Comparison of ENCODE assay signal across 8 cellular contexts in the genomic region with DNA sequence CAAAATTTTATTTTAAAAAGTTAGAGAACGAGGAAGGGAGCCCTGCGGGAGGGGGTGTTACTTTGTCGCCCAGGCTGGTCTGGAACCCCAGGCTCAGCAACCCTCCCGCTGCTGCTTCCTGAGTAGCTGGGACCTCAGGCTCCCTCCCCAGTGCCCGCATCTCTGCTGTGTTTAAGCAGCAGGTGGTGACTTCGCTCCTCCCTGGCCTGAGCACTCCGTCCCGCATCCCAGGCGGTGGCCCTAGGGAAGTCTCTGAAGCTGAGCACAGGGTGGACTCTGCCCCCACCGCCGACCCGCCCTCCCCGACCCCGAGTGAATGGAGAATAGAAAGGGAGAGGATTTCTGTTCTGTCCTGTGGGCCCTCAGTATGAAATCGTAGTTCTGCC. TPM values are rescaled to one million over a fixed set of nuclear protein-coding genes. Genes with fewer than 3 reads are reported as not detected.
DNase-seq lines count a peak whose midpoint lies in the region; ATAC-seq and TF ChIP-seq lines count a peak whose summit lies in the region.

No MANE protein-coding gene starts in this region.

- H3K4me1 ChIP-seq in gastroesophageal sphincter (peaks cover 0 to 24% (median 0%) of the 10 kb centered on the region in 3 donors), psoas muscle (peaks cover 5% of the 10 kb centered on the region)

- WGBS in gastroesophageal sphincter (ENCODE audit: low coverage in 1 of 2), 2 donors: 0% methylated on average over 3 to 5 of the region's 15 CpGs
- 1 to 2% (median 1%) methylated on average over 14 to 15 of the region's 15 CpGs for WGBS in psoas muscle, 3 donors

- peaks cover 11% of the 10 kb centered on the region for H3K4me1 Mint-ChIP-seq in activated CD4-positive, alpha-beta T cell treated with anti-CD3 and anti-CD28 coated beads, Interleukin-2, amount 10 ng/mL, durations not matched to agents 24 days and 14 days

- in situ Hi-C loops in GM13977 (cut with MboI; ENCODE audit: low pct_unique_long_range_greater_than_20kb, low sequenced_read_pairs, unreplicated experiment): no loop called here

- TF ChIP-seq EP300 in gastroesophageal sphincter (IDR thresholded peaks at IDR 0.05): no peak

- intact Hi-C loops in activated CD4-positive, alpha-beta T cell treated with anti-CD3 and anti-CD28 coated beads, Interleukin-2, amount 10 ng/mL, durations not matched to agents 24 days and 14 days (cut with micrococcal nuclease): loop anchor here (1.0 kb wide), 3 partner anchors 30 to 73 kb away; a partner anchor contains a TSS
- intact Hi-C loops in psoas muscle (cut with DNase I): loop anchor here in 1 of 2 donors (5.0 kb wide), 2 partner anchors 37 to 63 kb away; a partner anchor contains a TSS

- H3K9me3 Mint-ChIP-seq in activated CD4-positive, alpha-beta T cell treated with anti-CD3 and anti-CD28 coated beads, Interleukin-2, amount 10 ng/mL, durations not matched to agents 24 days and 14 days: peaks cover 27% of the 10 kb centered on the region

- ATAC-seq in HG02973 (IDR thresholded peaks at IDR 0.05; ENCODE audit: unreplicated experiment): peak; percentile 11
- peak; percentile 21 for ATAC-seq in gastroesophageal sphincter
- ATAC-seq in psoas muscle: peak; percentile 17 to 39 (median 26)

- TF ChIP-seq CTCF in GM13977 (IDR thresholded peaks at IDR 0.05; ENCODE audit: extremely low read depth, insufficient read depth, missing control alignments): no peak
- TF ChIP-seq CTCF in gastroesophageal sphincter (IDR thresholded peaks at IDR 0.05): no peak
- TF ChIP-seq CTCF in psoas muscle (IDR thresholded peaks at IDR 0.05): no peak

- H3K36me3 ChIP-seq in gastroesophageal sphincter (peaks cover 0 to 16% of the 10 kb centered on the region in 2 donors), psoas muscle (ENCODE audit: insufficient read depth in 1 of 2, low read depth in 1 of 2) (peaks cover 5 to 14% of the 10 kb centered on the region in 2 donors)

- peaks cover 57% of the 10 kb centered on the region for H3K36me3 Mint-ChIP-seq in activated CD4-positive, alpha-beta T cell treated with anti-CD3 and anti-CD28 coated beads, Interleukin-2, amount 10 ng/mL, durations not matched to agents 24 days and 14 days (ENCODE audit: low read depth)

- no peak for TF ChIP-seq POLR2A in gastroesophageal sphincter (IDR thresholded peaks at IDR 0.05)

- H3K27me3 ChIP-seq in gastroesophageal sphincter (no peaks in the 10 kb centered on the region), psoas muscle (ENCODE audit: insufficient read depth in 3 of 3, low read length in 2 of 3) (peaks cover 0 to 2% (median 0%) of the 10 kb centered on the region in 3 donors)

- H3K27me3 Mint-ChIP-seq in activated CD4-positive, alpha-beta T cell treated with anti-CD3 and anti-CD28 coated beads, Interleukin-2, amount 10 ng/mL, durations not matched to agents 24 days and 14 days: no peaks in the 10 kb centered on the region

- DNase-seq in GM13977 (ENCODE audit: low spot score) (peak; percentile 22), psoas muscle (peak; percentile 32 to 58), GM03348 (ENCODE audit: low spot score) (no peak), NOMO-1 treated with DMSO at 0.1 percent for 48 hours (lab: John Stamatoyannopoulos, UW; ENCODE audit: unreplicated experiment) (no peak), glomerular visceral epithelial cell (ENCODE audit: extremely low spot score) (no peak)
- no peak for DNase-seq in activated CD4-positive, alpha-beta T cell treated with anti-CD3 and anti-CD28 coated beads, Interleukin-2, amount 10 ng/mL, durations not matched to agents 24 days and 14 days

- H3K9me3 ChIP-seq in gastroesophageal sphincter (no peaks in the 10 kb centered on the region), psoas muscle (no peaks in the 10 kb centered on the region)

- H3K4me3 ChIP-seq in gastroesophageal sphincter (peak overlapping the region; percentile 49 to 66), psoas muscle (peak overlapping the region; percentile 76)

- H3K27ac ChIP-seq in gastroesophageal sphincter (peak overlapping the region; percentile 11 to 84 (median 82)), psoas muscle (peak overlapping the region; percentile 38)

- peak overlapping the region; percentile 89 for H3K4me3 Mint-ChIP-seq in activated CD4-positive, alpha-beta T cell treated with anti-CD3 and anti-CD28 coated beads, Interleukin-2, amount 10 ng/mL, durations not matched to agents 24 days and 14 days

- H3K27ac Mint-ChIP-seq in activated CD4-positive, alpha-beta T cell treated with anti-CD3 and anti-CD28 coated beads, Interleukin-2, amount 10 ng/mL, durations not matched to agents 24 days and 14 days: no peak overlapping the region

RNA-seq across cellular contexts. Expression of a gene that starts 30.5 kb away (rescaled TPM):
- total RNA-seq in activated CD4-positive, alpha-beta T cell treated with anti-CD3 and anti-CD28 coated beads, Interleukin-2, amount 10 ng/mL, durations not matched to agents 24 days and 14 days: 19.3 and 21.0 TPM in 2 replicates
- 10 to 100 TPM; 10.8 to 16.8 (median 11.8) TPM for total RNA-seq in gastroesophageal sphincter
- 10 to 100 TPM in 1 of 4 donors, 1 to 10 TPM in 3; 4.5 to 10.3 (median 7.9) TPM for total RNA-seq in psoas muscle
- 10 to 100 TPM in 1 of 3 donors, 1 to 10 TPM in 2; 2.0 to 10.5 (median 3.6) TPM for polyA plus RNA-seq in psoas muscle

RNA-seq across cellular contexts. Expression of a gene that starts 37.5 kb away (rescaled TPM):
- 22.1 and 26.3 TPM in 2 replicates for total RNA-seq in activated CD4-positive, alpha-beta T cell treated with anti-CD3 and anti-CD28 coated beads, Interleukin-2, amount 10 ng/mL, durations not matched to agents 24 days and 14 days
- total RNA-seq in gastroesophageal sphincter (10 to 100 TPM; 30.3 to 99.3 (median 49.4) TPM), psoas muscle (10 to 100 TPM in 1 of 4 donors, 1 to 10 TPM in 3; 3.9 to 11.5 (median 4.5) TPM)
- polyA plus RNA-seq in psoas muscle: 10 to 100 TPM in 1 of 3 donors, 1 to 10 TPM in 2; 4.5 to 10.2 (median 7.7) TPM

Comparison
In these comparisons a context has a peak if more than half of its experiments do, and no peak if none do; other contexts are left out.
1. DNase-seq: peak in GM13977 (single experiment) and psoas muscle (2 of 2); none in activated CD4-positive, alpha-beta T cell treated with anti-CD3 and anti-CD28 coated beads, Interleukin-2, amount 10 ng/mL, durations not matched to agents 24 days and 14 days (single experiment), GM03348 (single experiment), NOMO-1 treated with DMSO at 0.1 percent for 48 hours (single experiment) and glomerular visceral epithelial cell (single experiment).
2. Peak in every context shown above with its lines, with median percentiles within 50 percentile points of each other: ATAC-seq.